28 cellular contexts compared by ENCODE assay signal in the genomic region with DNA sequence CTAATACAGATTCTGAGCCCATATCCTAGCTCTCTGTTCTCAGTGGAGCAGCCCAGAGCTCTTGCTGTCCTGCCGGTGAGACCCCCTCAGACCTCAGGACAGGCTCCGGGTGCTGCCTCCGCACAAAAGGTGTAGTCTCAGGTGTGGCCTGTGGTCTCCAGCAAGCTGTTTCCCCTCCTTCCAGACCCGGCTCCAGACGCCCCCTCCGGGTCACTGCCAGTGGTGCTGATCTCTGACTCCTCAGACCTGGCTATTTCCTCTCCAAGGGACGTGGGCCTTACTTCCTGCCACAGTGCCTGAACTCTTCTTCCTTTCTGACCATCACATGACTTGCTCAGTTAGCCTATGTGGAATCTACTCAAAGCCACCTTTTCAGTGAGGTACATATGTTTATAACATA.
DNase-seq lines count a peak whose midpoint lies in the region; ATAC-seq and TF ChIP-seq lines count a peak whose summit lies in the region.
"Had no signal": no experiment of that assay in that cellular context is flagged by ENCODE, and none has a peak within 500 bp of the region (broad histone marks: within the 10 kb centered on the region; RNA-seq: fewer than 3 reads in every experiment).

No MANE protein-coding gene starts in this region.

- H3K27ac Mint-ChIP-seq in endodermal cell, result no peak overlapping the region
- H3K27ac Mint-ChIP-seq in nephron progenitor cell, result peak overlapping the region; percentile 85
- H3K27ac Mint-ChIP-seq: activated CD4-positive, alpha-beta T cell treated with anti-CD3 and anti-CD28 coated beads, Interleukin-2, amount 10 ng/mL, durations not matched to agents 7 days and 5 days; activated naive CD4-positive, alpha-beta T cell treated with anti-CD3 and anti-CD28 coated beads, Interleukin-2, amount 50 U/mL, for 72 hours; B cell; CD8-positive, alpha-beta memory T cell had no signal

- H3K27me3 Mint-ChIP-seq in endodermal cell (ENCODE audit: insufficient read depth) (no peaks in the 10 kb centered on the region), nephron progenitor cell (ENCODE audit: low read depth, poor library complexity) (peaks cover 8% of the 10 kb centered on the region)
- H3K27me3 Mint-ChIP-seq: activated CD4-positive, alpha-beta T cell treated with anti-CD3 and anti-CD28 coated beads, Interleukin-2, amount 10 ng/mL, durations not matched to agents 7 days and 5 days; B cell had no signal

- H3K27ac ChIP-seq in DOHH2 (ENCODE audit: low read depth, low read length) (no peak overlapping the region), endodermal cell (ENCODE audit: low read depth, low read length) (no peak overlapping the region)
- H3K27ac ChIP-seq: gastroesophageal sphincter, psoas muscle, sigmoid colon, SJSA1, stomach, uterus had no signal

- H3K4me1 ChIP-seq in DOHH2 (ENCODE audit: control insufficient read depth, low read length) (no peaks in the 10 kb centered on the region), NT2/D1 (ENCODE audit: insufficient read depth, insufficient read length) (no peaks in the 10 kb centered on the region), endodermal cell (ENCODE audit: control insufficient read depth, insufficient read depth, low read length) (no peaks in the 10 kb centered on the region)
- H3K4me1 ChIP-seq: gastroesophageal sphincter, psoas muscle, sigmoid colon, SJSA1, stomach, uterus had no signal

- no peaks in the 10 kb centered on the region for H3F3A ChIP-seq in DOHH2 (ENCODE audit: control insufficient read depth, insufficient read depth)

- no peaks in the 10 kb centered on the region for H3K79me2 ChIP-seq in DOHH2 (ENCODE audit: control insufficient read depth, low read length)

- no peak overlapping the region for H3K4me2 ChIP-seq in DOHH2 (ENCODE audit: low read length)

- no peak overlapping the region for H3K4me3 ChIP-seq in DOHH2 (ENCODE audit: low read length)
- H3K4me3 ChIP-seq in NT2/D1 (ENCODE audit: insufficient read length, low read depth), result no peak overlapping the region
- no peak overlapping the region for H3K4me3 ChIP-seq in endodermal cell (ENCODE audit: low read length)
- H3K4me3 ChIP-seq: gastroesophageal sphincter, psoas muscle, sigmoid colon, SJSA1, stomach, uterus had no signal

- H3K9me3 ChIP-seq in DOHH2 (ENCODE audit: control insufficient read depth, insufficient read depth, low read length) (no peaks in the 10 kb centered on the region), NT2/D1 (ENCODE audit: insufficient read depth, low read length) (peaks cover 24% of the 10 kb centered on the region), endodermal cell (ENCODE audit: control insufficient read depth, low read length) (peaks cover 9% of the 10 kb centered on the region)
- H3K9me3 ChIP-seq: SJSA1, uterus had no signal

- DNase-seq in NT2/D1 (ENCODE audit: low read depth, low spot score) (peak; percentile 15), endodermal cell (peak; percentile 96), nephron progenitor cell (peak; percentile 34), NCI-H510A treated with DMSO at 0.1 percent for 48 hours (lab: John Stamatoyannopoulos, UW) (no peak), NCI-H1436 treated with DMSO at 0.1 percent for 48 hours (lab: John Stamatoyannopoulos, UW) (no peak)
- DNase-seq in activated T-cell treated with anti-CD3 and anti-CD28 coated beads, Interleukin-2, amount 50 U/mL, for 1 hour, result no peak
- DNase-seq: activated CD4-positive, alpha-beta T cell treated with anti-CD3 and anti-CD28 coated beads, Interleukin-2, amount 10 ng/mL, durations not matched to agents 7 days and 5 days; activated effector memory CD4-positive, alpha-beta T cell treated with Interleukin-2 at 50 U/mL for 16 hours; amygdala; CD8-positive, alpha-beta memory T cell; DMS 273 treated with DMSO at 0.1 percent for 48 hours; hippocampal formation; NCI-H1092 treated with DMSO at 0.1 percent for 48 hours; NCI-H187; nucleus accumbens; psoas muscle; sigmoid colon; stimulated activated CD4-positive, alpha-beta T cell treated with anti-CD3 and anti-CD28 coated beads, Interleukin-12 subunit alpha, Interleukin-12 subunit beta, amount 100 ng/mL, for 4 hours; stimulated activated CD4-positive, alpha-beta T cell treated with anti-CD3 and anti-CD28 coated beads, Interleukin-2, amount 100 ng/mL, for 48 hours; stomach; T1000; uterus had no signal

- 42 to 57% methylated on average over 5 to 7 of the region's 7 CpGs for WGBS in endodermal cell (ENCODE audit: insufficient coverage in 1 of 2, insufficient read length in 1 of 2), 2 experiments

- TF ChIP-seq CTCF in DOHH2 (IDR thresholded peaks at IDR 0.05; ENCODE audit: low read depth, low read length, poor library complexity, severe bottlenecking) (peak; percentile 12), endodermal cell (conservative IDR thresholded peaks at IDR 0.05) (peak; percentile 81), nephron progenitor cell (IDR thresholded peaks at IDR 0.05) (peak; percentile 26)

- H3K9me3 Mint-ChIP-seq in endodermal cell, result peaks cover 9% of the 10 kb centered on the region
- H3K9me3 Mint-ChIP-seq in nephron progenitor cell, result peaks cover 24% of the 10 kb centered on the region

- H3K4me3 Mint-ChIP-seq in endodermal cell (no peak overlapping the region), nephron progenitor cell (no peak overlapping the region)
- H3K4me3 Mint-ChIP-seq: activated CD4-positive, alpha-beta T cell treated with anti-CD3 and anti-CD28 coated beads, Interleukin-2, amount 10 ng/mL, durations not matched to agents 7 days and 5 days; B cell; CD8-positive, alpha-beta memory T cell had no signal

- H3K36me3 ChIP-seq in DOHH2 (ENCODE audit: control insufficient read depth, low read length) (no peaks in the 10 kb centered on the region), NT2/D1 (ENCODE audit: insufficient read depth, insufficient read length, low read length) (no peaks in the 10 kb centered on the region), endodermal cell (ENCODE audit: control insufficient read depth, insufficient read depth, low read length) (no peaks in the 10 kb centered on the region)
- H3K36me3 ChIP-seq: gastroesophageal sphincter, sigmoid colon, SJSA1, stomach, uterus had no signal

- ATAC-seq in HG02938 (IDR thresholded peaks at IDR 0.05; ENCODE audit: unreplicated experiment), result no peak
- ATAC-seq: activated naive CD4-positive, alpha-beta T cell treated with anti-CD3 and anti-CD28 coated beads, Interleukin-2, amount 50 U/mL, for 72 hours; gastroesophageal sphincter; psoas muscle had no signal

- peaks cover 5% of the 10 kb centered on the region for H3K36me3 Mint-ChIP-seq in endodermal cell (ENCODE audit: low read depth)
- no peaks in the 10 kb centered on the region for H3K36me3 Mint-ChIP-seq in nephron progenitor cell (ENCODE audit: low read depth)

- H4K20me1 ChIP-seq in DOHH2 (ENCODE audit: control insufficient read depth, insufficient read depth, low read depth, low read length), result no peaks in the 10 kb centered on the region

- H3K9ac ChIP-seq in NT2/D1 (ENCODE audit: insufficient read length, low read depth) (no peak overlapping the region), endodermal cell (ENCODE audit: extremely low read depth, low read length, poor library complexity, severe bottlenecking) (no peak overlapping the region)

- no peaks in the 10 kb centered on the region for H3K9me2 ChIP-seq in DOHH2 (replicated peaks; ENCODE audit: control insufficient read depth, low read length)

- H3K27me3 ChIP-seq in DOHH2 (ENCODE audit: control insufficient read depth, low read length) (no peaks in the 10 kb centered on the region), NT2/D1 (ENCODE audit: insufficient read depth, insufficient read length) (no peaks in the 10 kb centered on the region), endodermal cell (ENCODE audit: control insufficient read depth, insufficient read depth, low read length, poor library complexity, severe bottlenecking) (no peaks in the 10 kb centered on the region)
- H3K27me3 ChIP-seq: sigmoid colon, SJSA1, uterus had no signal

- no peaks in the 10 kb centered on the region for H3K4me1 Mint-ChIP-seq in endodermal cell
- H3K4me1 Mint-ChIP-seq in nephron progenitor cell, result peaks cover 29% of the 10 kb centered on the region
- H3K4me1 Mint-ChIP-seq: activated CD4-positive, alpha-beta T cell treated with anti-CD3 and anti-CD28 coated beads, Interleukin-2, amount 10 ng/mL, durations not matched to agents 7 days and 5 days; B cell; CD8-positive, alpha-beta memory T cell had no signal

Comparison
In these comparisons a context has a peak if more than half of its experiments do, and no peak if none do; other contexts are left out.
1. CTCF ChIP-seq: peak in every context shown above with its lines; median percentile 81 in endodermal cell; 26 in nephron progenitor cell; 12 in DOHH2.
2. DNase-seq: peak in NT2/D1 (single experiment), endodermal cell (single experiment) and nephron progenitor cell (single experiment); none in NCI-H510A treated with DMSO at 0.1 percent for 48 hours (single experiment), NCI-H1436 treated with DMSO at 0.1 percent for 48 hours (single experiment) and activated T-cell treated with anti-CD3 and anti-CD28 coated beads, Interleukin-2, amount 50 U/mL, for 1 hour (single experiment).